1 cellular context compared by ENCODE assay signal in the genomic region with DNA sequence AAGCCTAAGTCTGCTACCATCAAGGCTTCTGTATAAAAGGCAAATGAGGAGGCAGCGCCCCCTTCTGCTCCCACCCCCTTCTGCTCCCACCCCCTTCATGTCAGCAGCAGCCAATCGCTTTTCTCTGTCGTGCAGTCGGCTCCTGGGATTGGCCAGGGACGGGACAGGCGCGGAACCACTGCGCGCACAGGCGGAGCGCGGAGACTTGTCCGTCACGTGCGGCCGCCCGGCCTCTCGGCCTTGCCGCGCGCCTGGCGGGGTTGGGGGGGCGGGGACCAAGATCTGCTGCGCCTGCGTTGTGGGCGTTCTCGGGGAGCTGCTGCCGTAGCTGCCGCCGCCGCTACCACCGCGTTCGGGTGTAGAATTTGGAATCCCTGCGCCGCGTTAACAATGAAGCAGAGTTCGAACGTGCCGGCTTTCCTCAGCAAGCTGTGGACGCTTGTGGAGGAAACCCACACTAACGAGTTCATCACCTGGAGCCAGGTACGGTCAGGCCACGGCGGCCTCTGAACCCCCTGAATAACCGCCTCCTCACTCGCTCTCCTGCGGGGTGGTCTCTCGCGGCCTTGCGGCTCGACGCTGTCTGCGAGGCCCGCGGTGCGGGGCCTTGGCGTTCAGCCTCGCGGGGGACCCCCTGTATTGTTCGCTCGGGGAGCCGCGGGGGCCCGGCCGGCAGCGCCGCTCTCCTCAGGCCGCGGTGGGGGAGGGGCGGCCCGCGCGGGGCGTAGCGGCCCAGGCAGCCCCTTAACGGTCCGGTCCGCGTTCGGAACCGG.
TF ChIP-seq lines count a peak whose summit lies in the region.

A gene with protein sequence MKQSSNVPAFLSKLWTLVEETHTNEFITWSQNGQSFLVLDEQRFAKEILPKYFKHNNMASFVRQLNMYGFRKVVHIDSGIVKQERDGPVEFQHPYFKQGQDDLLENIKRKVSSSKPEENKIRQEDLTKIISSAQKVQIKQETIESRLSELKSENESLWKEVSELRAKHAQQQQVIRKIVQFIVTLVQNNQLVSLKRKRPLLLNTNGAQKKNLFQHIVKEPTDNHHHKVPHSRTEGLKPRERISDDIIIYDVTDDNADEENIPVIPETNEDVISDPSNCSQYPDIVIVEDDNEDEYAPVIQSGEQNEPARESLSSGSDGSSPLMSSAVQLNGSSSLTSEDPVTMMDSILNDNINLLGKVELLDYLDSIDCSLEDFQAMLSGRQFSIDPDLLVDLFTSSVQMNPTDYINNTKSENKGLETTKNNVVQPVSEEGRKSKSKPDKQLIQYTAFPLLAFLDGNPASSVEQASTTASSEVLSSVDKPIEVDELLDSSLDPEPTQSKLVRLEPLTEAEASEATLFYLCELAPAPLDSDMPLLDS (plus strand): TSS at position 305 of the 773 bp plus-strand sequence. CDS start 86 bp downstream, at position 391.

TF ChIP-seq in HepG2, 621 proteins besides CTCF, POLR2A, EP300 and RAD21 (continued from another document and continues in another):
- TF ChIP-seq, protein P1, sequence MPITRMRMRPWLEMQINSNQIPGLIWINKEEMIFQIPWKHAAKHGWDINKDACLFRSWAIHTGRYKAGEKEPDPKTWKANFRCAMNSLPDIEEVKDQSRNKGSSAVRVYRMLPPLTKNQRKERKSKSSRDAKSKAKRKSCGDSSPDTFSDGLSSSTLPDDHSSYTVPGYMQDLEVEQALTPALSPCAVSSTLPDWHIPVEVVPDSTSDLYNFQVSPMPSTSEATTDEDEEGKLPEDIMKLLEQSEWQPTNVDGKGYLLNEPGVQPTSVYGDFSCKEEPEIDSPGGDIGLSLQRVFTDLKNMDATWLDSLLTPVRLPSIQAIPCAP (CRISPR knock-in tag; IDR thresholded peaks at IDR 0.05; ENCODE audit: low read depth) = no peak
- TF ChIP-seq KLF15 (CRISPR knock-in tag; IDR thresholded peaks at IDR 0.05; ENCODE audit: borderline replicate concordance) (0 out of 2 replicates have a peak, but pooled peaks have one; percentile 38), WIZ (CRISPR knock-in tag; IDR thresholded peaks at IDR 0.05) (peak; percentile 85; the same call in 1 of the 2 replicates), ZNF674 (CRISPR knock-in tag; IDR thresholded peaks at IDR 0.05; ENCODE audit: low read depth) (no peak), KMT2B (CRISPR knock-in tag; IDR thresholded peaks at IDR 0.05) (peak; percentile 94), FOXA1 (IDR thresholded peaks at IDR 0.05) (no peak), FOXA1 (CRISPR knock-in tag; IDR thresholded peaks at IDR 0.05) (no peak), ZSCAN30 (CRISPR knock-in tag; IDR thresholded peaks at IDR 0.05) (no peak), ZNF572 (CRISPR knock-in tag; IDR thresholded peaks at IDR 0.05) (no peak), CHD2 (IDR thresholded peaks at IDR 0.05; ENCODE audit: low read depth, low read length) (peak; percentile 5), TBP (CRISPR knock-in tag; IDR thresholded peaks at IDR 0.05) (no peak), ZNF331 (CRISPR knock-in tag; IDR thresholded peaks at IDR 0.05) (peak; percentile 18; the same call in 1 of the 2 replicates), NPAS2 (CRISPR knock-in tag; IDR thresholded peaks at IDR 0.05; ENCODE audit: borderline replicate concordance) (no peak), ZNF124 (CRISPR knock-in tag; IDR thresholded peaks at IDR 0.05) (0 out of 2 replicates have a peak, but pooled peaks have one; percentile 48), MED13 (CRISPR knock-in tag; IDR thresholded peaks at IDR 0.05) (0 out of 2 replicates have a peak, but pooled peaks have one; percentile 22), ZNF432 (CRISPR knock-in tag; IDR thresholded peaks at IDR 0.05; ENCODE audit: borderline replicate concordance) (no peak), DMAP1 (CRISPR knock-in tag; IDR thresholded peaks at IDR 0.05) (peak; percentile 94), ZNF335 (CRISPR knock-in tag; IDR thresholded peaks at IDR 0.05) (no peak), SMAD1 (CRISPR knock-in tag; IDR thresholded peaks at IDR 0.05; ENCODE audit: borderline replicate concordance, low read depth) (peak; percentile 93; the same call in 1 of the 2 replicates), EZH2 (conservative IDR thresholded peaks at IDR 0.05; ENCODE audit: low read depth, low read length) (no peak), IRF2 (CRISPR knock-in tag; IDR thresholded peaks at IDR 0.05) (peak; percentile 70; the same call in 1 of the 2 replicates), MIER3 (CRISPR knock-in tag; IDR thresholded peaks at IDR 0.05; ENCODE audit: borderline replicate concordance) (peak; percentile 75), HNRNPL (IDR thresholded peaks at IDR 0.05; ENCODE audit: low read depth, low read length) (no peak), ZIK1 (CRISPR knock-in tag; IDR thresholded peaks at IDR 0.05; ENCODE audit: borderline replicate concordance, low read depth) (no peak; the same call in none of the 2 replicates), ZNF34 (CRISPR knock-in tag; IDR thresholded peaks at IDR 0.05; ENCODE audit: borderline replicate concordance) (no peak), SP1 (IDR thresholded peaks at IDR 0.05) (no peak), SP1 (CRISPR knock-in tag; IDR thresholded peaks at IDR 0.05) (no peak; the same call in 1 of the 2 replicates), ZNF768 (CRISPR knock-in tag; IDR thresholded peaks at IDR 0.05) (peak; percentile 71), SMAD3 (CRISPR knock-in tag; IDR thresholded peaks at IDR 0.05) (no peak)
- TF ChIP-seq, protein P2, sequence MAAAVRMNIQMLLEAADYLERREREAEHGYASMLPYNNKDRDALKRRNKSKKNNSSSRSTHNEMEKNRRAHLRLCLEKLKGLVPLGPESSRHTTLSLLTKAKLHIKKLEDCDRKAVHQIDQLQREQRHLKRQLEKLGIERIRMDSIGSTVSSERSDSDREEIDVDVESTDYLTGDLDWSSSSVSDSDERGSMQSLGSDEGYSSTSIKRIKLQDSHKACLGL (CRISPR knock-in tag; IDR thresholded peaks at IDR 0.05) = peak; percentile 85
- TF ChIP-seq, protein P3, sequence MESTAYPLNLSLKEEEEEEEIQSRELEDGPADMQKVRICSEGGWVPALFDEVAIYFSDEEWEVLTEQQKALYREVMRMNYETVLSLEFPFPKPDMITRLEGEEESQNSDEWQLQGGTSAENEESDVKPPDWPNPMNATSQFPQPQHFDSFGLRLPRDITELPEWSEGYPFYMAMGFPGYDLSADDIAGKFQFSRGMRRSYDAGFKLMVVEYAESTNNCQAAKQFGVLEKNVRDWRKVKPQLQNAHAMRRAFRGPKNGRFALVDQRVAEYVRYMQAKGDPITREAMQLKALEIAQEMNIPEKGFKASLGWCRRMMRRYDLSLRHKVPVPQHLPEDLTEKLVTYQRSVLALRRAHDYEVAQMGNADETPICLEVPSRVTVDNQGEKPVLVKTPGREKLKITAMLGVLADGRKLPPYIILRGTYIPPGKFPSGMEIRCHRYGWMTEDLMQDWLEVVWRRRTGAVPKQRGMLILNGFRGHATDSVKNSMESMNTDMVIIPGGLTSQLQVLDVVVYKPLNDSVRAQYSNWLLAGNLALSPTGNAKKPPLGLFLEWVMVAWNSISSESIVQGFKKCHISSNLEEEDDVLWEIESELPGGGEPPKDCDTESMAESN (CRISPR knock-in tag; conservative IDR thresholded peaks at IDR 0.05) = peak; percentile 86; the same call in 1 of the 2 replicates
- TF ChIP-seq, protein P4, sequence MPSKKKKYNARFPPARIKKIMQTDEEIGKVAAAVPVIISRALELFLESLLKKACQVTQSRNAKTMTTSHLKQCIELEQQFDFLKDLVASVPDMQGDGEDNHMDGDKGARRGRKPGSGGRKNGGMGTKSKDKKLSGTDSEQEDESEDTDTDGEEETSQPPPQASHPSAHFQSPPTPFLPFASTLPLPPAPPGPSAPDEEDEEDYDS (CRISPR knock-in tag; IDR thresholded peaks at IDR 0.05) = peak; percentile 52
- TF ChIP-seq, protein P5, sequence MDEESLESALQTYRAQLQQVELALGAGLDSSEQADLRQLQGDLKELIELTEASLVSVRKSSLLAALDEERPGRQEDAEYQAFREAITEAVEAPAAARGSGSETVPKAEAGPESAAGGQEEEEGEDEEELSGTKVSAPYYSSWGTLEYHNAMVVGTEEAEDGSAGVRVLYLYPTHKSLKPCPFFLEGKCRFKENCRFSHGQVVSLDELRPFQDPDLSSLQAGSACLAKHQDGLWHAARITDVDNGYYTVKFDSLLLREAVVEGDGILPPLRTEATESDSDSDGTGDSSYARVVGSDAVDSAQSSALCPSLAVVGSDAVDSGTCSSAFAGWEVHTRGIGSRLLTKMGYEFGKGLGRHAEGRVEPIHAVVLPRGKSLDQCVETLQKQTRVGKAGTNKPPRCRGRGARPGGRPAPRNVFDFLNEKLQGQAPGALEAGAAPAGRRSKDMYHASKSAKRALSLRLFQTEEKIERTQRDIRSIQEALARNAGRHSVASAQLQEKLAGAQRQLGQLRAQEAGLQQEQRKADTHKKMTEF (CRISPR knock-in tag; IDR thresholded peaks at IDR 0.05) = peak; percentile 83
- TF ChIP-seq, protein P6, sequence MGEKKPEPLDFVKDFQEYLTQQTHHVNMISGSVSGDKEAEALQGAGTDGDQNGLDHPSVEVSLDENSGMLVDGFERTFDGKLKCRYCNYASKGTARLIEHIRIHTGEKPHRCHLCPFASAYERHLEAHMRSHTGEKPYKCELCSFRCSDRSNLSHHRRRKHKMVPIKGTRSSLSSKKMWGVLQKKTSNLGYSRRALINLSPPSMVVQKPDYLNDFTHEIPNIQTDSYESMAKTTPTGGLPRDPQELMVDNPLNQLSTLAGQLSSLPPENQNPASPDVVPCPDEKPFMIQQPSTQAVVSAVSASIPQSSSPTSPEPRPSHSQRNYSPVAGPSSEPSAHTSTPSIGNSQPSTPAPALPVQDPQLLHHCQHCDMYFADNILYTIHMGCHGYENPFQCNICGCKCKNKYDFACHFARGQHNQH (CRISPR knock-in tag; IDR thresholded peaks at IDR 0.05) = peak; percentile 66; the same call in 1 of the 2 replicates
- TF ChIP-seq, protein P7, sequence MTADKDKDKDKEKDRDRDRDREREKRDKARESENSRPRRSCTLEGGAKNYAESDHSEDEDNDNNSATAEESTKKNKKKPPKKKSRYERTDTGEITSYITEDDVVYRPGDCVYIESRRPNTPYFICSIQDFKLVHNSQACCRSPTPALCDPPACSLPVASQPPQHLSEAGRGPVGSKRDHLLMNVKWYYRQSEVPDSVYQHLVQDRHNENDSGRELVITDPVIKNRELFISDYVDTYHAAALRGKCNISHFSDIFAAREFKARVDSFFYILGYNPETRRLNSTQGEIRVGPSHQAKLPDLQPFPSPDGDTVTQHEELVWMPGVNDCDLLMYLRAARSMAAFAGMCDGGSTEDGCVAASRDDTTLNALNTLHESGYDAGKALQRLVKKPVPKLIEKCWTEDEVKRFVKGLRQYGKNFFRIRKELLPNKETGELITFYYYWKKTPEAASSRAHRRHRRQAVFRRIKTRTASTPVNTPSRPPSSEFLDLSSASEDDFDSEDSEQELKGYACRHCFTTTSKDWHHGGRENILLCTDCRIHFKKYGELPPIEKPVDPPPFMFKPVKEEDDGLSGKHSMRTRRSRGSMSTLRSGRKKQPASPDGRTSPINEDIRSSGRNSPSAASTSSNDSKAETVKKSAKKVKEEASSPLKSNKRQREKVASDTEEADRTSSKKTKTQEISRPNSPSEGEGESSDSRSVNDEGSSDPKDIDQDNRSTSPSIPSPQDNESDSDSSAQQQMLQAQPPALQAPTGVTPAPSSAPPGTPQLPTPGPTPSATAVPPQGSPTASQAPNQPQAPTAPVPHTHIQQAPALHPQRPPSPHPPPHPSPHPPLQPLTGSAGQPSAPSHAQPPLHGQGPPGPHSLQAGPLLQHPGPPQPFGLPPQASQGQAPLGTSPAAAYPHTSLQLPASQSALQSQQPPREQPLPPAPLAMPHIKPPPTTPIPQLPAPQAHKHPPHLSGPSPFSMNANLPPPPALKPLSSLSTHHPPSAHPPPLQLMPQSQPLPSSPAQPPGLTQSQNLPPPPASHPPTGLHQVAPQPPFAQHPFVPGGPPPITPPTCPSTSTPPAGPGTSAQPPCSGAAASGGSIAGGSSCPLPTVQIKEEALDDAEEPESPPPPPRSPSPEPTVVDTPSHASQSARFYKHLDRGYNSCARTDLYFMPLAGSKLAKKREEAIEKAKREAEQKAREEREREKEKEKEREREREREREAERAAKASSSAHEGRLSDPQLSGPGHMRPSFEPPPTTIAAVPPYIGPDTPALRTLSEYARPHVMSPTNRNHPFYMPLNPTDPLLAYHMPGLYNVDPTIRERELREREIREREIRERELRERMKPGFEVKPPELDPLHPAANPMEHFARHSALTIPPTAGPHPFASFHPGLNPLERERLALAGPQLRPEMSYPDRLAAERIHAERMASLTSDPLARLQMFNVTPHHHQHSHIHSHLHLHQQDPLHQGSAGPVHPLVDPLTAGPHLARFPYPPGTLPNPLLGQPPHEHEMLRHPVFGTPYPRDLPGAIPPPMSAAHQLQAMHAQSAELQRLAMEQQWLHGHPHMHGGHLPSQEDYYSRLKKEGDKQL (CRISPR knock-in tag; IDR thresholded peaks at IDR 0.05; ENCODE audit: low read depth) = no peak
- TF ChIP-seq, protein P8, sequence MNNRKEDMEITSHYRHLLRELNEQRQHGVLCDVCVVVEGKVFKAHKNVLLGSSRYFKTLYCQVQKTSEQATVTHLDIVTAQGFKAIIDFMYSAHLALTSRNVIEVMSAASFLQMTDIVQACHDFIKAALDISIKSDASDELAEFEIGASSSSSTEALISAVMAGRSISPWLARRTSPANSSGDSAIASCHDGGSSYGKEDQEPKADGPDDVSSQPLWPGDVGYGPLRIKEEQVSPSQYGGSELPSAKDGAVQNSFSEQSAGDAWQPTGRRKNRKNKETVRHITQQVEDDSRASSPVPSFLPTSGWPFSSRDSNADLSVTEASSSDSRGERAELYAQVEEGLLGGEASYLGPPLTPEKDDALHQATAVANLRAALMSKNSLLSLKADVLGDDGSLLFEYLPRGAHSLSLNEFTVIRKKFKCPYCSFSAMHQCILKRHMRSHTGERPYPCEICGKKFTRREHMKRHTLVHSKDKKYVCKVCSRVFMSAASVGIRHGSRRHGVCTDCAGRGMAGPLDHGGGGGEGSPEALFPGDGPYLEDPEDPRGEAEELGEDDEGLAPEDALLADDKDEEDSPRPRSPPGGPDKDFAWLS (CRISPR knock-in tag; IDR thresholded peaks at IDR 0.05; ENCODE audit: borderline replicate concordance) = 0 out of 2 replicates have a peak, but pooled peaks have one; percentile 32
- TF ChIP-seq, protein P9, sequence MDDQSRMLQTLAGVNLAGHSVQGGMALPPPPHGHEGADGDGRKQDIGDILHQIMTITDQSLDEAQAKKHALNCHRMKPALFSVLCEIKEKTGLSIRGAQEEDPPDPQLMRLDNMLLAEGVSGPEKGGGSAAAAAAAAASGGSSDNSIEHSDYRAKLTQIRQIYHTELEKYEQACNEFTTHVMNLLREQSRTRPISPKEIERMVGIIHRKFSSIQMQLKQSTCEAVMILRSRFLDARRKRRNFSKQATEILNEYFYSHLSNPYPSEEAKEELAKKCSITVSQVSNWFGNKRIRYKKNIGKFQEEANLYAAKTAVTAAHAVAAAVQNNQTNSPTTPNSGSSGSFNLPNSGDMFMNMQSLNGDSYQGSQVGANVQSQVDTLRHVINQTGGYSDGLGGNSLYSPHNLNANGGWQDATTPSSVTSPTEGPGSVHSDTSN (CRISPR knock-in tag; IDR thresholded peaks at IDR 0.05; ENCODE audit: borderline replicate concordance) = 0 out of 2 replicates have a peak, but pooled peaks have one; percentile 71
